8 cellular contexts compared by ENCODE assay signal in the genomic region with DNA sequence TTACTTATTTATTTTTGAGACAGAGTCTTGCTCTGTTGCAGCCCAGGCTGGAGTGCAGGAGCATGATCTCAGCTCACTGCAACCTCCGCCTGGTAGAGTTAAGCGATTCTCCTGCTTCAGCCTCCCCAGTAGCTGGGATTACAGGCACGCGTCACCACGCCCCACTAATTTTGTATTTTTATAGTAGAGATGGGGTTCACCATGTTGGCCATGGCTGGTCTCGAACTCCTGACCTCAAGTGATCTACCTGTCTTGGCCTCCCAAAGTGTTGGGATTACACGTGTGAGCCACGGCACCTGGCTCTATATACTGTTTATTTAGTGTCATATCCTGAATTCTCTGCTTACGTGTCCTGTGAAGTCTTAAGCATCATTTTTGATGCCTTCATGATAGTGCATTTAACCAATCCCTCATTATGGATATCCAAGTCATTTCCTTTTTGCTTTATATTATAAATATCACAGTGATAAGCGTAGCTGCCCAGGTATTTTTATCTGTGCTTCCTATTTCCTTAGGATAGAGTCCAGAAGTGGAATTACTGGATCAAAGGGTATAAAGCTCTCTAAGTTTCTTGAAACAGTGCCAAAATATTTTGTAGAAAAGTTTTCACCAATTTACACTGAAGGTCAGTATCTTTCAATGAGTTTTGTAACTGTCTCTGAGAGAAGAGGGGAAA. TPM values are rescaled to one million over a fixed set of nuclear protein-coding genes. Genes with fewer than 3 reads are reported as not detected.
DNase-seq lines count a peak whose midpoint lies in the region; ATAC-seq and TF ChIP-seq lines count a peak whose summit lies in the region.

No MANE protein-coding gene starts in this region.

- H3K9me3 Mint-ChIP-seq in stimulated activated naive CD8-positive, alpha-beta T cell treated with anti-CD3 and anti-CD28 coated beads, Interleukin-15, Interleukin-2, amounts not matched to agents 100 ng/mL and 50 ng/mL, for 24 hours, result no peaks in the 10 kb centered on the region

- no peaks in the 10 kb centered on the region for H3K27me3 Mint-ChIP-seq in stimulated activated naive CD8-positive, alpha-beta T cell treated with anti-CD3 and anti-CD28 coated beads, Interleukin-15, Interleukin-2, amounts not matched to agents 100 ng/mL and 50 ng/mL, for 24 hours

- intact Hi-C loops in mucosa of descending colon (cut with DNase I, micrococcal nuclease), result no loop called here

- no peaks in the 10 kb centered on the region for H3K36me3 Mint-ChIP-seq in stimulated activated naive CD8-positive, alpha-beta T cell treated with anti-CD3 and anti-CD28 coated beads, Interleukin-15, Interleukin-2, amounts not matched to agents 100 ng/mL and 50 ng/mL, for 24 hours (ENCODE audit: low read depth)

- peak overlapping the region; percentile 87 for H3K4me3 Mint-ChIP-seq in stimulated activated naive CD8-positive, alpha-beta T cell treated with anti-CD3 and anti-CD28 coated beads, Interleukin-15, Interleukin-2, amounts not matched to agents 100 ng/mL and 50 ng/mL, for 24 hours

- peaks cover 37% of the 10 kb centered on the region for H3K4me1 ChIP-seq in mucosa of descending colon (ENCODE audit: low read depth)

- H3K27ac ChIP-seq in caudate nucleus (ENCODE audit: low read depth, low read length), result peak overlapping the region; percentile 76

- H3K9me3 ChIP-seq in mucosa of descending colon, result no peaks in the 10 kb centered on the region

- no peak for ATAC-seq in stimulated activated naive CD8-positive, alpha-beta T cell treated with anti-CD3 and anti-CD28 coated beads, Interleukin-15, Interleukin-2, amounts not matched to agents 100 U/mL and 50 U/mL, for 24 hours
- ATAC-seq in mucosa of descending colon, result peak; percentile 5

- TF ChIP-seq CTCF in mucosa of descending colon (IDR thresholded peaks at IDR 0.05), result no peak

- H3K4me1 Mint-ChIP-seq in stimulated activated naive CD8-positive, alpha-beta T cell treated with anti-CD3 and anti-CD28 coated beads, Interleukin-15, Interleukin-2, amounts not matched to agents 100 ng/mL and 50 ng/mL, for 24 hours (ENCODE audit: low read depth), result peaks cover 30% of the 10 kb centered on the region

- no peak overlapping the region for H3K4me3 ChIP-seq in mucosa of descending colon

- no peak overlapping the region for H3K27ac Mint-ChIP-seq in stimulated activated naive CD8-positive, alpha-beta T cell treated with anti-CD3 and anti-CD28 coated beads, Interleukin-15, Interleukin-2, amounts not matched to agents 100 ng/mL and 50 ng/mL, for 24 hours

- no peaks in the 10 kb centered on the region for H3K36me3 ChIP-seq in mucosa of descending colon (ENCODE audit: low read depth)

- DNase-seq in stimulated activated naive CD8-positive, alpha-beta T cell treated with anti-CD3 and anti-CD28 coated beads, Interleukin-15, Interleukin-2, amounts not matched to agents 100 U/mL and 50 U/mL, for 24 hours, result no peak
- no peak for DNase-seq in caudate nucleus (lab: John Stamatoyannopoulos, UW)
- DNase-seq in mucosa of descending colon, result peak in 1 of 3 donors; percentile 22
- DNase-seq in NAMALWA (ENCODE audit: low spot score), result no peak
- no peak for DNase-seq in pons (ENCODE audit: low spot score)
- no peak for DNase-seq in SIG-M5 treated with dmso at 0.1 percent for 504 hours (lab: John Stamatoyannopoulos, UW; ENCODE audit: unreplicated experiment)
- no peak for DNase-seq in DMS153 treated with DMSO at 0.1 percent for 48 hours (lab: John Stamatoyannopoulos, UW; ENCODE audit: unreplicated experiment)

RNA-seq across cellular contexts. Expression of gene SIDT2, which starts 0.9 kb away (rescaled TPM):
- total RNA-seq in mucosa of descending colon, result 10 to 100 TPM; 69.8 to 76.3 (median 71.4) TPM

RNA-seq across cellular contexts. Expression of gene TAGLN, which starts 21.5 kb away (rescaled TPM):
- total RNA-seq in mucosa of descending colon, result 1,000 to 10,000 TPM in 1 of 3 donors, 100 to 1,000 TPM in 2; 126 to 3,893 (median 593) TPM

RNA-seq across cellular contexts. Expression of gene PAFAH1B2, which starts 33.6 kb away (rescaled TPM):
- 10 to 100 TPM; 67.9 to 72.7 (median 71.9) TPM for total RNA-seq in mucosa of descending colon

RNA-seq across cellular contexts. Expression of gene PCSK7, which starts 54.2 kb away (rescaled TPM):
- total RNA-seq in mucosa of descending colon, result 100 to 1,000 TPM; 138 to 252 (median 181) TPM

RNA-seq across cellular contexts. Expression of gene RNF214, which starts 54.8 kb away (rescaled TPM):
- total RNA-seq in mucosa of descending colon, result 10 to 100 TPM; 22.0 to 38.1 (median 25.4) TPM
